ENCODE assay signal across 10 cellular contexts in the genomic region with DNA sequence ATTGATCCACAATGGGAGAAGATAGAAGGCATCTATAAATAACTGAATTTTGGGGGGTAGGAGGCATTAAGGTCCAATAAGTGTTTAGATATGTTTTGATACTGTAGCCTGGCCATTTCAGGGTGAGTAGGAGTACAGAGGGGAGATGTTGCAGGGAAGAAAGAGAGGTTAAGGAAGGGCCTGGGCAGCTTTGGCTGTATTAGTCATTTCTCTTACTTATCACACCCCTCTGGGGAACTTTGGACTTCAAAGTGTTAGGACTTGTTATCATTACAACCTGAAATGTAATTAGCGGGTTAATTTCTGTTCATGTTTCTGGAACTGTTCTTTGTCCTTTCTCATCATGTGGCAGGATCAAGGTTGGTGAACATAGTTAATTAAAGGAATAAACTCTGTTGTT. TPM values are rescaled to one million over a fixed set of nuclear protein-coding genes. Genes with fewer than 3 reads are reported as not detected.
DNase-seq lines count a peak whose midpoint lies in the region; ATAC-seq, FAIRE-seq and TF ChIP-seq lines count a peak whose summit lies in the region.
"Had no signal": no experiment of that assay in that cellular context is flagged by ENCODE, and none has a peak within 500 bp of the region (broad histone marks: within the 10 kb centered on the region; RNA-seq: fewer than 3 reads in every experiment).

No MANE protein-coding gene starts in this region.

- H3K27ac ChIP-seq in cardiac muscle cell, result peak overlapping the region; percentile 71
- H3K27ac ChIP-seq in K562 (ENCODE audit: extremely low read depth, low read depth, low read length), result peak overlapping the region; percentile 80; the same call in 2 of the 3 replicates
- H3K27ac ChIP-seq in upper lobe of left lung, result peak overlapping the region; percentile 71 to 88 (median 84)

- POLR2A ChIA-PET in K562 (lab: Yijun Ruan, JAX), result interaction anchor here (0.9 kb wide), 1 partner anchor 13 kb away, joined by 3 read pairs; no protein-coding TSS in a partner anchor

- in situ Hi-C loops in K562 (cut with MboI), result no loop called here

- H3K36me3 ChIP-seq in cardiac muscle cell, result no peaks in the 10 kb centered on the region
- H3K36me3 ChIP-seq in K562 (ENCODE audit: control insufficient read depth, insufficient read depth, low read length), result 0 out of 3 replicates have a peak, but pooled peaks cover 2% of the 10 kb centered on the region
- no peaks in the 10 kb centered on the region for H3K36me3 ChIP-seq in mucosa of descending colon (ENCODE audit: low read depth)
- no peaks in the 10 kb centered on the region for H3K36me3 ChIP-seq in upper lobe of left lung
- H3K36me3 ChIP-seq: BE2C, HAP-1 had no signal

- BruUV-seq in K562 (replicated peaks; lab: Mats Ljungman, UMichigan), result no TSS peak

- DNase-seq in cardiac muscle cell (ENCODE audit: low read depth in 1 of 2, low spot score in 1 of 2), result no peak
- no peak for DNase-seq in cardiac septum (ENCODE audit: low spot score)
- peak in 2 of 4 experiments; percentile 21 to 60 for DNase-seq in K562 (ENCODE audit: extremely low read depth in 1 of 4, low spot score in 3 of 4)
- DNase-seq in mucosa of descending colon, result no peak
- DNase-seq in upper lobe of left lung, result no peak
- no peak for DNase-seq in effector memory CD8-positive, alpha-beta T cell
- DNase-seq: BE2C had no signal

- peak; percentile 61 for FAIRE-seq in K562 (lab: Jason Lieb, UNC)

- WGBS in K562 (ENCODE audit: insufficient coverage, low coverage, missing lambda C conversion rate), result no CpG with 5 or more reads among the region's 1 CpG
- WGBS in upper lobe of left lung, 2 donors, result 53 to 89% methylated on average over 1 of the region's 1 CpG

- intact Hi-C loops in cardiac septum (cut with DNase I) (no loop called here), K562 (cut with micrococcal nuclease) (loop anchor here (5.0 kb wide), 1 partner anchor 51 kb away; no protein-coding TSS in a partner anchor), mucosa of descending colon (cut with DNase I, micrococcal nuclease) (no loop called here)

- ATAC-seq in K562, result peak; percentile 58
- ATAC-seq in mucosa of descending colon, result peak; percentile 55
- ATAC-seq in upper lobe of left lung (ENCODE audit: low FRiP score in 2 of 2), result peak in 1 of 2 donors; percentile 55
- ATAC-seq in effector memory CD8-positive, alpha-beta T cell (replicated peaks), result no peak
- ATAC-seq in HG03342 (IDR thresholded peaks at IDR 0.05; ENCODE audit: unreplicated experiment), result no peak
- ATAC-seq in HG02763 (IDR thresholded peaks at IDR 0.05; ENCODE audit: unreplicated experiment), result no peak

- no peak for TF ChIP-seq POLR2A in K562 (conservative IDR thresholded peaks at IDR 0.05)
- TF ChIP-seq POLR2A in upper lobe of left lung (IDR thresholded peaks at IDR 0.05), result no peak

- H3K27me3 Mint-ChIP-seq in effector memory CD8-positive, alpha-beta T cell, result no peaks in the 10 kb centered on the region

- H3K9ac ChIP-seq in K562 (ENCODE audit: insufficient read depth in 1 of 2, low read depth in 2 of 2, low read length in 2 of 2), result peak overlapping the region in 1 of 2 experiments; percentile 10; a peak in 1 of 4 replicates

- no peaks in the 10 kb centered on the region for H4K20me1 ChIP-seq in K562 (replicated peaks; ENCODE audit: control insufficient read depth, insufficient read depth, low read length)

- peak overlapping the region in 1 of 2 donors; percentile 2 for H3K4me3 Mint-ChIP-seq in effector memory CD8-positive, alpha-beta T cell

- peaks cover 99% of the 10 kb centered on the region for H3K79me2 ChIP-seq in K562 (ENCODE audit: control insufficient read depth, insufficient read depth, low read length)

- peak overlapping the region; percentile 17 for H3K4me2 ChIP-seq in K562 (ENCODE audit: insufficient read depth, low read length)

- H3K9me3 Mint-ChIP-seq in effector memory CD8-positive, alpha-beta T cell, result no peaks in the 10 kb centered on the region

- H3K36me3 Mint-ChIP-seq in effector memory CD8-positive, alpha-beta T cell (ENCODE audit: insufficient read depth), result peaks cover 23% of the 10 kb centered on the region

- no peak for TF ChIP-seq EP300 in K562 (IDR thresholded peaks at IDR 0.05; ENCODE audit: low read length)
- TF ChIP-seq EP300 in upper lobe of left lung (IDR thresholded peaks at IDR 0.05), result no peak

- H3K9me1 ChIP-seq in K562 (ENCODE audit: control insufficient read depth, insufficient read depth, low read length), result no peaks in the 10 kb centered on the region

- no peaks in the 10 kb centered on the region for H3K27me3 ChIP-seq in cardiac muscle cell
- no peaks in the 10 kb centered on the region for H3K27me3 ChIP-seq in K562 (ENCODE audit: control insufficient read depth in 2 of 2, insufficient read depth in 2 of 2, low read length in 2 of 2)
- no peaks in the 10 kb centered on the region for H3K27me3 ChIP-seq in upper lobe of left lung
- H3K27me3 ChIP-seq: BE2C had no signal

- no peak for TF ChIP-seq RAD21 in K562 (CRISPR knock-in tag; conservative IDR thresholded peaks at IDR 0.05 in 1 of 2, IDR thresholded peaks at IDR 0.05 in 1 of 2)

- TF ChIP-seq CTCF in cardiac muscle cell (IDR thresholded peaks at IDR 0.05; ENCODE audit: low read depth, low read length) (no peak), K562 (IDR thresholded peaks at IDR 0.05 in 2 of 3, conservative IDR thresholded peaks at IDR 0.05 in 1 of 3; ENCODE audit: insufficient read depth in 2 of 3, low read depth in 1 of 3, low read length in 3 of 3) (no peak), mucosa of descending colon (IDR thresholded peaks at IDR 0.05) (no peak), upper lobe of left lung (IDR thresholded peaks at IDR 0.05) (no peak)

- H3K4me3 ChIP-seq in cardiac muscle cell (no peak overlapping the region), K562 (no peak overlapping the region), mucosa of descending colon (no peak overlapping the region), upper lobe of left lung (no peak overlapping the region)
- H3K4me3 ChIP-seq: HAP-1 had no signal

- H3K9me3 ChIP-seq in cardiac muscle cell (ENCODE audit: low read depth) (no peaks in the 10 kb centered on the region), K562 (replicated peaks; ENCODE audit: control insufficient read depth, insufficient read depth, low read depth, low read length) (no peaks in the 10 kb centered on the region), mucosa of descending colon (no peaks in the 10 kb centered on the region), upper lobe of left lung (no peaks in the 10 kb centered on the region)
- H3K9me3 ChIP-seq: BE2C, HAP-1 had no signal

- H3K27ac Mint-ChIP-seq in effector memory CD8-positive, alpha-beta T cell, result peak overlapping the region in 1 of 2 donors; percentile 70

- H2AFZ ChIP-seq in K562 (ENCODE audit: low read depth, low read length), result no peak overlapping the region

- peaks cover 65 to 88% of the 10 kb centered on the region in 2 donors for H3K4me1 Mint-ChIP-seq in effector memory CD8-positive, alpha-beta T cell (ENCODE audit: low read depth in 2 of 2)

- peaks cover 59% of the 10 kb centered on the region for H3K4me1 ChIP-seq in cardiac muscle cell (ENCODE audit: low read depth)
- peaks cover 17 to 71% of the 10 kb centered on the region in 2 experiments for H3K4me1 ChIP-seq in K562 (replicated peaks in 1 of 2; ENCODE audit: control insufficient read depth in 2 of 2, insufficient read depth in 2 of 2, low read length in 2 of 2)
- peaks cover 79% of the 10 kb centered on the region for H3K4me1 ChIP-seq in mucosa of descending colon (ENCODE audit: low read depth)
- peaks cover 78 to 100% (median 89%) of the 10 kb centered on the region in 4 donors for H3K4me1 ChIP-seq in upper lobe of left lung
- H3K4me1 ChIP-seq: BE2C, HAP-1 had no signal

- CTCF ChIA-PET in K562 (lab: Yijun Ruan, JAX; ENCODE audit: low intra/inter-chr PET ratio), result no interaction called here

RNA-seq across cellular contexts. Expression of a gene that starts 40.3 kb away (rescaled TPM):
- 12.1 and 14.7 TPM in 2 replicates for total RNA-seq in cardiac muscle cell
- 8.7 TPM in 2 replicates for polyA plus RNA-seq in cardiac muscle cell
- total RNA-seq in cardiac septum, result 26.9 TPM
- total RNA-seq in K562 (2011; cell fraction: chromatin; rRNA removed; ENCODE audit: low replicate concordance), result 51.2 and 76.5 TPM in 2 replicates
- 50.5 and 58.7 TPM in 2 replicates for total RNA-seq in K562 (2011; cell fraction: nucleolus; rRNA removed)
- total RNA-seq in K562 (2011; cell fraction: nucleoplasm; rRNA removed), result 56.2 and 57.9 TPM in 2 replicates
- 3.8 and 4.1 TPM in 2 replicates for total RNA-seq in K562 (2014; rRNA removed)
- 5.5 and 5.7 TPM in 2 replicates for total RNA-seq in K562 (2014; rRNA removed; fragmentation: Illumina TruSeq; extraction: Trizol)
- 5.0 and 5.2 TPM in 2 replicates for total RNA-seq in K562 (2015; rRNA removed; fragmentation: Illumina TruSeq; extraction: Trizol)
- 18.4 and 20.7 TPM in 2 replicates for total RNA-seq in K562 (2021)
- polyA plus RNA-seq in K562 (2011; rRNA removed), result 13.0 and 25.6 TPM in 2 replicates
- polyA plus RNA-seq in K562 (2011; cell fraction: cytosol; rRNA removed), result 8.0 and 14.7 TPM in 2 replicates
- 63.8 and 68.6 TPM in 2 replicates for polyA plus RNA-seq in K562 (2011; cell fraction: nucleus; rRNA removed)
- polyA plus RNA-seq in K562 (2012), result 5.8 and 7.8 TPM in 2 replicates
- 12.2 and 12.3 TPM in 2 replicates for polyA plus RNA-seq in K562 (2014; fragmentation: Illumina TruSeq; extraction: Trizol)
- polyA plus RNA-seq in K562 (2014; fragmentation: Nextera tagmentation; extraction: Ambion mirVana), result 1 to 10 TPM; 2.9 to 5.6 TPM
- polyA plus RNA-seq in K562 (2014; rRNA removed), result 11.4 and 11.7 TPM in 2 replicates
- polyA minus RNA-seq in K562 (2011; rRNA and poly(A)+ RNA removed), result 18.0 and 19.0 TPM in 2 replicates
- polyA minus RNA-seq in K562 (2011; cell fraction: cytosol; rRNA and poly(A)+ RNA removed), result 7.5 and 9.8 TPM in 2 replicates
- polyA minus RNA-seq in K562 (2011; cell fraction: nucleus; rRNA and poly(A)+ RNA removed), result 15.6 and 35.9 TPM in 2 replicates
- total RNA-seq in mucosa of descending colon, result 10 to 100 TPM; 56.3 to 98.3 (median 95.6) TPM
- 10 to 100 TPM; 63.4 to 90.4 (median 81.6) TPM for total RNA-seq in upper lobe of left lung

Comparison
In these comparisons a context has a peak if more than half of its experiments do, and no peak if none do; other contexts are left out.
1. ATAC-seq: peak in K562 (single experiment) and mucosa of descending colon (single experiment); none in effector memory CD8-positive, alpha-beta T cell (single experiment), HG03342 (single experiment) and HG02763 (single experiment).
2. Peak in every context shown above with its lines, with median percentiles within 50 percentile points of each other: H3K27ac ChIP-seq.